Comparison of ENCODE assay signal across 13 cellular contexts in genomic region chr10:13775786-13776780, GRCh38.
DNase-seq lines count a peak whose midpoint lies in the region; ATAC-seq and TF ChIP-seq lines count a peak whose summit lies in the region.
"Had no signal": no experiment of that assay in that cellular context is flagged by ENCODE, and none has a peak within 500 bp of the region (broad histone marks: within the 10 kb centered on the region; RNA-seq: fewer than 3 reads in every experiment).

No MANE protein-coding gene starts in this region.

- no peaks in the 10 kb centered on the region for H3K9me2 ChIP-seq in Karpas-422 (replicated peaks; ENCODE audit: insufficient read depth, low read length)

- peaks cover 9% of the 10 kb centered on the region for H3K4me1 ChIP-seq in Karpas-422 (ENCODE audit: low read length)

- H2AFZ ChIP-seq in Karpas-422 (ENCODE audit: low read length): no peak overlapping the region

- peak overlapping the region; percentile 20 for H3K4me2 ChIP-seq in Karpas-422 (ENCODE audit: low read depth, low read length, poor library complexity, severe bottlenecking)

- H3K27me3 ChIP-seq in Karpas-422 (ENCODE audit: low read length): no peaks in the 10 kb centered on the region
- H3K27me3 ChIP-seq: upper lobe of right lung had no signal

- no peak for ATAC-seq in GM18517 (IDR thresholded peaks at IDR 0.05; ENCODE audit: unreplicated experiment)
- ATAC-seq: activated T-helper 17 cell treated with anti-CD3 and anti-CD28 coated beads, Interleukin-2, amount 50 U/mL, for 72 hours; right cardiac atrium had no signal

- DNase-seq in ELR (ENCODE audit: low read depth) (peak; percentile 95), Karpas-422 (no peak), choroid plexus epithelial cell (ENCODE audit: low read depth) (peak; percentile 74), osteocyte (ENCODE audit: extremely low spot score, unreplicated experiment) (no peak), Calu3 (no peak), NOMO-1 (lab: John Stamatoyannopoulos, UW; ENCODE audit: unreplicated experiment in 2 of 2) (no peak), hypothalamus (lab: John Stamatoyannopoulos, UW) (no peak)
- DNase-seq: activated B cell treated with CpG ODN at 0.5 μM for 24 hours, NCI-H2171, right cardiac atrium, upper lobe of right lung had no signal

- no peak overlapping the region for H3K27ac ChIP-seq in Karpas-422 (ENCODE audit: low read length)
- H3K27ac ChIP-seq: upper lobe of right lung had no signal

- no TSS peak for BruUV-seq in Calu3 (replicated peaks; lab: Mats Ljungman, UMichigan)

- peaks cover 37% of the 10 kb centered on the region for H3K4me1 Mint-ChIP-seq in osteocyte (ENCODE audit: unreplicated experiment)
- H3K4me1 Mint-ChIP-seq in Calu3 (ENCODE audit: low read depth, unreplicated experiment): peaks cover 18% of the 10 kb centered on the region
- H3K4me1 Mint-ChIP-seq: activated T-helper 17 cell treated with anti-CD3 and anti-CD28 coated beads, Interleukin-2, amount 50 U/mL, for 72 hours had no signal

- CTCF ChIA-PET in Calu3 (lab: Charles Lee): interaction anchor here (0.6 to 1.2 kb wide), 3 partner anchors 63 to 1281 kb away, joined by 3 to 5 read pairs (median 3); no protein-coding TSS in a partner anchor

- no peaks in the 10 kb centered on the region for H3K36me3 ChIP-seq in Karpas-422 (ENCODE audit: insufficient read depth, low read length)
- H3K36me3 ChIP-seq: upper lobe of right lung had no signal

- intact Hi-C loops in Calu3 (cut with micrococcal nuclease; ENCODE audit: unreplicated experiment): loop anchor here (10.0 kb wide), 1 partner anchor 401 kb away; no protein-coding TSS in a partner anchor

- H3K27me3 Mint-ChIP-seq in osteocyte (ENCODE audit: unreplicated experiment) (no peaks in the 10 kb centered on the region), Calu3 (ENCODE audit: unreplicated experiment) (no peaks in the 10 kb centered on the region)

- H3K9me3 ChIP-seq in Karpas-422 (ENCODE audit: low read length): no peaks in the 10 kb centered on the region
- H3K9me3 ChIP-seq: upper lobe of right lung had no signal

- no peaks in the 10 kb centered on the region for H3K79me2 ChIP-seq in Karpas-422 (ENCODE audit: low read length)

- H3K4me3 Mint-ChIP-seq in osteocyte (ENCODE audit: unreplicated experiment): no peak overlapping the region
- no peak overlapping the region for H3K4me3 Mint-ChIP-seq in Calu3 (ENCODE audit: low read depth, unreplicated experiment)
- H3K4me3 Mint-ChIP-seq: activated B cell treated with CpG ODN at 0.5 μM for 24 hours; activated T-helper 17 cell treated with anti-CD3 and anti-CD28 coated beads, Interleukin-2, amount 50 U/mL, for 72 hours had no signal

- H3K9ac ChIP-seq in Karpas-422 (ENCODE audit: low read length): no peak overlapping the region

- TF ChIP-seq CTCF in choroid plexus epithelial cell (conservative IDR thresholded peaks at IDR 0.05; ENCODE audit: low read depth, low read length) (no peak), osteocyte (IDR thresholded peaks at IDR 0.05) (no peak), Calu3 (IDR thresholded peaks at IDR 0.05; ENCODE audit: unreplicated experiment) (no peak)

- H3K9me3 Mint-ChIP-seq in osteocyte (ENCODE audit: unreplicated experiment) (no peaks in the 10 kb centered on the region), Calu3 (ENCODE audit: low read depth, unreplicated experiment) (no peaks in the 10 kb centered on the region)
- H3K9me3 Mint-ChIP-seq: activated B cell treated with CpG ODN at 0.5 μM for 24 hours; activated T-helper 17 cell treated with anti-CD3 and anti-CD28 coated beads, Interleukin-2, amount 50 U/mL, for 72 hours had no signal

- peaks cover 50% of the 10 kb centered on the region for H3K36me3 Mint-ChIP-seq in osteocyte (ENCODE audit: unreplicated experiment)
- no peaks in the 10 kb centered on the region for H3K36me3 Mint-ChIP-seq in Calu3 (ENCODE audit: insufficient read depth, unreplicated experiment)

- H3K27ac Mint-ChIP-seq in osteocyte (ENCODE audit: unreplicated experiment) (peak overlapping the region; percentile 80), Calu3 (ENCODE audit: unreplicated experiment) (no peak overlapping the region)
- H3K27ac Mint-ChIP-seq: activated B cell treated with CpG ODN at 0.5 μM for 24 hours; activated T-helper 17 cell treated with anti-CD3 and anti-CD28 coated beads, Interleukin-2, amount 50 U/mL, for 72 hours had no signal

- no peak overlapping the region for H3K4me3 ChIP-seq in Karpas-422 (ENCODE audit: low read length)
- no peak overlapping the region for H3K4me3 ChIP-seq in choroid plexus epithelial cell (ENCODE audit: low read depth, low read length)
- H3K4me3 ChIP-seq: upper lobe of right lung had no signal

- H4K20me1 ChIP-seq in Karpas-422 (ENCODE audit: insufficient read depth, low read depth, low read length): no peaks in the 10 kb centered on the region

Comparison
In these comparisons a context has a peak if more than half of its experiments do, and no peak if none do; other contexts are left out.
1. DNase-seq: peak in ELR (single experiment) and choroid plexus epithelial cell (single experiment); none in Karpas-422 (single experiment), osteocyte (single experiment), Calu3 (single experiment), NOMO-1 (0 of 2) and hypothalamus (0 of 51).